18 cellular contexts compared by ENCODE assay signal in genomic region chr14:105307052-105307727, GRCh38. TPM values are rescaled to one million over a fixed set of nuclear protein-coding genes. Genes with fewer than 3 reads are reported as not detected.
DNase-seq lines count a peak whose midpoint lies in the region; TF ChIP-seq lines count a peak whose summit lies in the region.
"Had no signal": no experiment of that assay in that cellular context is flagged by ENCODE, and none has a peak within 500 bp of the region (broad histone marks: within the 10 kb centered on the region; RNA-seq: fewer than 3 reads in every experiment).

No MANE protein-coding gene starts in this region.

- H3K27me3 Mint-ChIP-seq in activated CD4-positive, alpha-beta T cell treated with anti-CD3 and anti-CD28 coated beads, Interleukin-2, amount 10 ng/mL, durations not matched to agents 24 days and 14 days: no peaks in the 10 kb centered on the region
- H3K27me3 Mint-ChIP-seq in neural progenitor cell (ENCODE audit: insufficient read depth, low read depth): peaks cover 8% of the 10 kb centered on the region
- H3K27me3 Mint-ChIP-seq: IgD-negative memory B cell had no signal

- no peak overlapping the region for H3K27ac ChIP-seq in DOHH2 (ENCODE audit: low read depth, low read length)
- no peak overlapping the region for H3K27ac ChIP-seq in Karpas-422 (ENCODE audit: low read length)
- H3K27ac ChIP-seq in neural progenitor cell: no peak overlapping the region
- H3K27ac ChIP-seq: BLaER1 treated with 17β-estradiol and CSF1 and Interleukin-3, amounts not matched to agents 10 nM and 100 nM; RWPE1 had no signal

- H3K27ac Mint-ChIP-seq in activated CD4-positive, alpha-beta T cell treated with anti-CD3 and anti-CD28 coated beads, Interleukin-2, amount 10 ng/mL, durations not matched to agents 24 days and 14 days: peak overlapping the region; percentile 20
- no peak overlapping the region for H3K27ac Mint-ChIP-seq in neural progenitor cell

- no peaks in the 10 kb centered on the region for H3K9me3 Mint-ChIP-seq in activated CD4-positive, alpha-beta T cell treated with anti-CD3 and anti-CD28 coated beads, Interleukin-2, amount 10 ng/mL, durations not matched to agents 24 days and 14 days
- no peaks in the 10 kb centered on the region for H3K9me3 Mint-ChIP-seq in neural progenitor cell
- H3K9me3 Mint-ChIP-seq: IgD-negative memory B cell had no signal

- no peak overlapping the region for H3K9ac ChIP-seq in Karpas-422 (ENCODE audit: low read length)
- H3K9ac ChIP-seq in neural progenitor cell: no peak overlapping the region
- H3K9ac ChIP-seq: BLaER1 treated with 17β-estradiol and CSF1 and Interleukin-3, amounts not matched to agents 10 nM and 100 nM had no signal

- H2AFZ ChIP-seq in Karpas-422 (ENCODE audit: low read length): no peak overlapping the region
- H2AFZ ChIP-seq in neural progenitor cell (replicated peaks): no peak overlapping the region

- H3K36me3 Mint-ChIP-seq in activated CD4-positive, alpha-beta T cell treated with anti-CD3 and anti-CD28 coated beads, Interleukin-2, amount 10 ng/mL, durations not matched to agents 24 days and 14 days (ENCODE audit: low read depth): peaks cover 2% of the 10 kb centered on the region
- no peaks in the 10 kb centered on the region for H3K36me3 Mint-ChIP-seq in neural progenitor cell
- H3K36me3 Mint-ChIP-seq: IgD-negative memory B cell had no signal

- H4K20me1 ChIP-seq in DOHH2 (ENCODE audit: control insufficient read depth, insufficient read depth, low read depth, low read length) (no peaks in the 10 kb centered on the region), Karpas-422 (ENCODE audit: insufficient read depth, low read depth, low read length) (no peaks in the 10 kb centered on the region), neural progenitor cell (ENCODE audit: low read depth) (no peaks in the 10 kb centered on the region)
- H4K20me1 ChIP-seq: BLaER1 treated with 17β-estradiol and CSF1 and Interleukin-3, amounts not matched to agents 10 nM and 100 nM had no signal

- no peak overlapping the region for H3K4me3 Mint-ChIP-seq in activated CD4-positive, alpha-beta T cell treated with anti-CD3 and anti-CD28 coated beads, Interleukin-2, amount 10 ng/mL, durations not matched to agents 24 days and 14 days
- peak overlapping the region; percentile 16 for H3K4me3 Mint-ChIP-seq in neural progenitor cell

- H3K4me2 ChIP-seq in DOHH2 (ENCODE audit: low read length) (0 out of 2 replicates have a peak overlapping the region, but pooled peaks have one; percentile 28), Karpas-422 (ENCODE audit: low read depth, low read length, poor library complexity, severe bottlenecking) (no peak overlapping the region), neural progenitor cell (no peak overlapping the region)
- H3K4me2 ChIP-seq: BLaER1 treated with 17β-estradiol and CSF1 and Interleukin-3, amounts not matched to agents 10 nM and 100 nM had no signal

- peaks cover 21% of the 10 kb centered on the region for H3K4me1 Mint-ChIP-seq in activated CD4-positive, alpha-beta T cell treated with anti-CD3 and anti-CD28 coated beads, Interleukin-2, amount 10 ng/mL, durations not matched to agents 24 days and 14 days
- H3K4me1 Mint-ChIP-seq in neural progenitor cell: no peaks in the 10 kb centered on the region

- TF ChIP-seq CTCF in DOHH2 (IDR thresholded peaks at IDR 0.05; ENCODE audit: low read depth, low read length, poor library complexity, severe bottlenecking) (no peak), neural progenitor cell (IDR thresholded peaks at IDR 0.05) (no peak), BE2C (IDR thresholded peaks at IDR 0.05; ENCODE audit: low read depth, low read length) (no peak)

- DNase-seq in activated CD4-positive, alpha-beta T cell treated with anti-CD3 and anti-CD28 coated beads, Interleukin-2, amount 10 ng/mL, durations not matched to agents 24 days and 14 days: no peak
- DNase-seq in activated CD4-positive, alpha-beta T cell treated with anti-CD3 and anti-CD28 coated beads, Interleukin-2, amount 50 U/mL, for 48 hours: no peak
- DNase-seq in Karpas-422 (peak; percentile 58), neural progenitor cell (ENCODE audit: low spot score) (no peak), GM19240 (ENCODE audit: insufficient read length, low spot score) (no peak), BE2C (no peak)
- DNase-seq: Kasumi-1, MG63, NCI-H1048, NCI-H1436, NCI-H2029, NCI-H345, NCI-H524 treated with DMSO at 0.1 percent for 48 hours had no signal

- H3K36me3 ChIP-seq in DOHH2 (ENCODE audit: control insufficient read depth, low read length): no peaks in the 10 kb centered on the region
- no peaks in the 10 kb centered on the region for H3K36me3 ChIP-seq in Karpas-422 (ENCODE audit: insufficient read depth, low read length)
- H3K36me3 ChIP-seq in neural progenitor cell: no peaks in the 10 kb centered on the region
- H3K36me3 ChIP-seq in BE2C: no peaks in the 10 kb centered on the region
- H3K36me3 ChIP-seq: HAP-1, MG63 had no signal

- intact Hi-C loops in activated CD4-positive, alpha-beta T cell treated with anti-CD3 and anti-CD28 coated beads, Interleukin-2, amount 10 ng/mL, durations not matched to agents 24 days and 14 days (cut with micrococcal nuclease): no loop called here

- no peak overlapping the region for H3K4me3 ChIP-seq in DOHH2 (ENCODE audit: low read length)
- no peak overlapping the region for H3K4me3 ChIP-seq in Karpas-422 (ENCODE audit: low read length)
- no peak overlapping the region for H3K4me3 ChIP-seq in neural progenitor cell
- H3K4me3 ChIP-seq in BE2C (ENCODE audit: low read depth, low read length): no peak overlapping the region
- H3K4me3 ChIP-seq: BLaER1 treated with 17β-estradiol and CSF1 and Interleukin-3, amounts not matched to agents 10 nM and 100 nM; HAP-1; MG63 had no signal

- H3F3A ChIP-seq in DOHH2 (ENCODE audit: control insufficient read depth, insufficient read depth) (no peaks in the 10 kb centered on the region), neural progenitor cell (ENCODE audit: low read depth) (peaks cover 4% of the 10 kb centered on the region)

- H3K27me3 ChIP-seq in DOHH2 (ENCODE audit: control insufficient read depth, low read length) (no peaks in the 10 kb centered on the region), Karpas-422 (ENCODE audit: low read length) (no peaks in the 10 kb centered on the region), neural progenitor cell (peaks cover 6% of the 10 kb centered on the region), BE2C (no peaks in the 10 kb centered on the region)
- H3K27me3 ChIP-seq: BLaER1 treated with 17β-estradiol and CSF1 and Interleukin-3, amounts not matched to agents 10 nM and 100 nM; MG63 had no signal

- no peaks in the 10 kb centered on the region for H3K79me2 ChIP-seq in DOHH2 (ENCODE audit: control insufficient read depth, low read length)
- H3K79me2 ChIP-seq in Karpas-422 (ENCODE audit: low read length): no peaks in the 10 kb centered on the region
- no peaks in the 10 kb centered on the region for H3K79me2 ChIP-seq in neural progenitor cell (ENCODE audit: low read depth)

- H3K9me2 ChIP-seq in DOHH2 (replicated peaks; ENCODE audit: control insufficient read depth, low read length) (no peaks in the 10 kb centered on the region), Karpas-422 (replicated peaks; ENCODE audit: insufficient read depth, low read length) (no peaks in the 10 kb centered on the region)

- H3K4me1 ChIP-seq in DOHH2 (ENCODE audit: control insufficient read depth, low read length) (peaks cover 16% of the 10 kb centered on the region), Karpas-422 (ENCODE audit: low read length) (no peaks in the 10 kb centered on the region), neural progenitor cell (no peaks in the 10 kb centered on the region), BE2C (no peaks in the 10 kb centered on the region)
- H3K4me1 ChIP-seq: HAP-1 had no signal

- H3K9me3 ChIP-seq in DOHH2 (ENCODE audit: control insufficient read depth, insufficient read depth, low read length) (no peaks in the 10 kb centered on the region), Karpas-422 (ENCODE audit: low read length) (no peaks in the 10 kb centered on the region), neural progenitor cell (ENCODE audit: low read depth) (no peaks in the 10 kb centered on the region), BE2C (no peaks in the 10 kb centered on the region; the same call in 1 of the 2 replicates)
- H3K9me3 ChIP-seq: HAP-1, MG63 had no signal

RNA-seq across cellular contexts. Expression of gene BRF1, which starts 6.4 kb away (rescaled TPM):
- 42.4 and 46.6 TPM in 2 replicates for total RNA-seq in activated CD4-positive, alpha-beta T cell treated with anti-CD3 and anti-CD28 coated beads, Interleukin-2, amount 10 ng/mL, durations not matched to agents 24 days and 14 days
- 19.0 and 54.9 TPM in 2 replicates for total RNA-seq in Karpas-422 (2014; rRNA removed; shearing (Covaris generic); ENCODE audit: low replicate concordance)
- total RNA-seq in neural progenitor cell (ENCODE audit: low replicate concordance): 16.9 and 40.5 TPM in 2 replicates
- 43.4 TPM for polyA plus RNA-seq in BE2C (2012; ENCODE audit: insufficient read depth, insufficient read length, low read depth)

RNA-seq across cellular contexts. Expression of gene PACS2, which starts 7.4 kb away (rescaled TPM):
- total RNA-seq in activated CD4-positive, alpha-beta T cell treated with anti-CD3 and anti-CD28 coated beads, Interleukin-2, amount 10 ng/mL, durations not matched to agents 24 days and 14 days: 31.5 and 33.9 TPM in 2 replicates
- 32.4 and 55.8 TPM in 2 replicates for total RNA-seq in Karpas-422 (2014; rRNA removed; shearing (Covaris generic); ENCODE audit: low replicate concordance)
- 22.5 and 41.2 TPM in 2 replicates for total RNA-seq in neural progenitor cell (ENCODE audit: low replicate concordance)
- 22.5 TPM for polyA plus RNA-seq in BE2C (2012; ENCODE audit: insufficient read depth, insufficient read length, low read depth)

RNA-seq across cellular contexts. Expression of gene BTBD6, which starts 58.9 kb away (rescaled TPM):
- total RNA-seq in activated CD4-positive, alpha-beta T cell treated with anti-CD3 and anti-CD28 coated beads, Interleukin-2, amount 10 ng/mL, durations not matched to agents 24 days and 14 days: 39.8 and 40.1 TPM in 2 replicates
- 58.9 and 130 TPM in 2 replicates for total RNA-seq in Karpas-422 (2014; rRNA removed; shearing (Covaris generic); ENCODE audit: low replicate concordance)
- 9.0 and 15.0 TPM in 2 replicates for total RNA-seq in neural progenitor cell (ENCODE audit: low replicate concordance)
- polyA plus RNA-seq in BE2C (2012; ENCODE audit: insufficient read depth, insufficient read length, low read depth): 67.4 TPM
